5 cellular contexts compared by ENCODE assay signal in the genomic region with DNA sequence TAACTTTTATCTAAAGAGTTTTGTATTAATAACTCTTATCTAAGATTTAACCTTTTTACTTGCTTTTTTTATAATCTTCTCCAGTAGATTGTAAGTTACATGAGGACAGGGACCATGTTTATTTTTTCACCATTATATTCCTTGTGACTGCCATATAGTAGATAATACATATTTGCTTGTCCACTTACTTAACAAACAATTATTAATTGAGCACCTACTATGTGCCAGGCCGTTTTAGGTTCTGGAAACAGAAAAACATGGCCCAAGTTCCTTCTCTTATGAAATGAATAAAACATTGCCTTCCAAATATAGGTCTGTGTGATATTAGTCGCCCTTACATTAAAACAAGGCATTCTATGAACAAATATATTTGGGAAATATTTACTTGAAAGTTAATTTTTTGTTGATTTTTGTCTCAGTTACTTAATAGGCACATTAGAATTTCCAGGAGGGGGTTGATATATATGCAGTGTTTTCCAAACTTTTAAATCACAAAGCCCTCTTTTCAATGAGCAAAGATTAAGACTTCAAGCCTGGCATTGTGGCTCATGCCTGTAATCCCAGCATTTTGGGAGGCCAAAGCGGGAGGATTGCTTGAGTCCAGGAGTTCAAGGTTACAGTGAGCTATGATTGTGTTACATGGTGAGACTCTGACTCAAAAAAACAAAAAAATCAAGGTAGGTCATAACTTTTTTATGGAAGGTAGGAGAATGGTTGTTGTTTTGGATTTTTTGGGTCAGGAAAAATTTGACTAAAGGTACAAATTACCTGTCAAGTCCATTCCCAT. TPM values are rescaled to one million over a fixed set of nuclear protein-coding genes. Genes with fewer than 3 reads are reported as not detected.
"Had no signal": no experiment of that assay in that cellular context is flagged by ENCODE, and none has a peak within 500 bp of the region (broad histone marks: within the 10 kb centered on the region; RNA-seq: fewer than 3 reads in every experiment).

No MANE protein-coding gene starts in this region.

- ATAC-seq: GM23338 had no signal

- FAIRE-seq: HTR-8/SVneo had no signal

- H3K4me2 ChIP-seq: GM23338 had no signal

- H2AFZ ChIP-seq: GM23338 had no signal

- H3K4me3 ChIP-seq: GM23338 had no signal

- DNase-seq: H9, HCEC 1CT, KG1 had no signal

RNA-seq across cellular contexts. Expression of a gene that starts 22.7 kb away (rescaled TPM):
- total RNA-seq: GM23338, H9 had no signal
- polyA plus RNA-seq: GM23338 had no signal
